Comparison of ENCODE assay signal across 8 cellular contexts in the genomic region with DNA sequence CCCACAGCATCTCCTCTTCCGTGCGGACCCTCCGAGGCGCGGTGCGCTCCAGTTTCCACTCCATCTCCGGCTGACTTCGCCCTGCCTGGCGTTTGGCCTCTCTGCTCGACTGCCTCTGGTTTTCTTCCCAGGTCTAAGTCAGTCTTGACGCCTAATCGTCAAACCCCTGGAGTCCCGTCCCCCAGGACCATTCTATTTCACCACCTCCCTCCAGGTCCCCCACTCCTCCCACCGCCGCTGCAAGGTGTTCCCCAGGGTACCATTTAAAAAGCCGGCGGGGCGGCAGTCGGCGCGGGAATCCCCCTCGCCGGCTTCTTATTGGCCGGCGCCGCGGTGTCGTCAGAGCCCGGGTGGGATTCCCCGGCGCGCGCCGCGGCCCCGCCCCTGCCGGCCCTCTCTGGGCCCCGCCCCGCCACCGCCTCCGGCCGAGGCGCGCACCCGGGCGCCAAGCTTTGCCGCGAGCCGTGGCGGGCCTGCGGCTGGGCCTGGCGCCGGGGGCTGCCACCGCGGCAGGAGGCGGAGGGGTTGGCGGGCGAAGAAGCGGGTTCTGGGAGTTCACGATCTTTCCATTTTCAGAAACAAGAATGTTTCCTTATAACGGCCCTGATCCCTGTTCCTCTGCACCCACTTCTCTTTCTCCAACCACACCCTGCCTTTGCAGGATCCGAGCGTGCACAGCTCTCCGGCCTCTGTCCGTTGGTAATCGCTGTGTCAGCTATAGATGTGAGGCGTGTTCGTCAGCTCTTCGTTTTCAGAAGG. TPM values are rescaled to one million over a fixed set of nuclear protein-coding genes. Genes with fewer than 3 reads are reported as not detected.
DNase-seq lines count a peak whose midpoint lies in the region; ATAC-seq, FAIRE-seq and TF ChIP-seq lines count a peak whose summit lies in the region.

A gene with protein sequence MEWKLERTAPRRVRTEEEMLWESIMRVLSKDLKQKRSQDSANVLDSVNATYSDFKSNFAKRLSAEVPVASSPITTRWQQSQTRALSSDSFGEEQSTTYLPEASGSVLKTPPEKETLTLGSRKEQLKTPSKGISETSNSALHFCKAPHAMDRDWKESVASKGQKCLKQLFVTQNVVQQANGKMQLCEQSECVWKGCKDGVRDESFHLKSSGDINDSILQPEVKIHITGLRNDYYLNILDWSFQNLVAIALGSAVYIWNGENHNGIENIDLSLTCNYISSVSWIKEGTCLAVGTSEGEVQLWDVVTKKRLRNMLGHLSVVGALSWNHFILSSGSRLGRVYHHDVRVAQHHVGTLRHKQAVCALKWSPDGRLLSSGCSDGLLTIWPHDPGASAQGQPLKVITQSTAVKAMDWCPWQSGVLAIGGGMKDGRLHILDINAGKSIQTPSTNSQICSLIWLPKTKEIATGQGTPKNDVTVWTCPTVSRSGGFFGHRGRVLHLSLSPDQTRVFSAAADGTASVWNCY (minus strand): TSS at position 241 of the 759 bp plus-strand sequence. CDS start 177 bp downstream, at position 64.

- H3K4me1 Mint-ChIP-seq in activated naive CD4-positive, alpha-beta T cell treated with anti-CD3 and anti-CD28 coated beads for 36 hours (ENCODE audit: low read depth): peaks cover 36% of the 10 kb centered on the region

- TF ChIP-seq POLR2A in H54 (IDR thresholded peaks at IDR 0.05; ENCODE audit: low read depth, low read length) (peak; percentile 60), tibial nerve (IDR thresholded peaks at IDR 0.05) (no peak)

- no peaks in the 10 kb centered on the region for H3K9me3 Mint-ChIP-seq in activated naive CD4-positive, alpha-beta T cell treated with anti-CD3 and anti-CD28 coated beads for 36 hours

- FAIRE-seq in H54 (lab: Jason Lieb, UNC): peak; percentile 82

- intact Hi-C loops in activated naive CD4-positive, alpha-beta T cell treated with anti-CD3 and anti-CD28 coated beads for 36 hours (cut with micrococcal nuclease): loop anchor here (1.0 to 10.0 kb wide), 17 partner anchors 24 to 1029 kb away; partner anchors contain the start of genes CCNO, GZMA, MCIDAS and PLPP1
- intact Hi-C loops in Right ventricle myocardium inferior (cut with DNase I): no loop called here

- 0 to 1% methylated on average over 39 to 65 of the region's 69 CpGs for WGBS in tibial nerve, 2 donors

- H3K27ac Mint-ChIP-seq in activated naive CD4-positive, alpha-beta T cell treated with anti-CD3 and anti-CD28 coated beads for 36 hours: no peak within 1 kb of the TSS

- H3K9me3 ChIP-seq in ES-I3 (ENCODE audit: control insufficient read depth, insufficient read depth, low read length) (no peaks in the 10 kb centered on the region), tibial nerve (no peaks in the 10 kb centered on the region)

- TF ChIP-seq EP300 in tibial nerve (IDR thresholded peaks at IDR 0.05): no peak

- DNase-seq in H54 (ENCODE audit: insufficient read length, low spot score) (peak; percentile 72), LNCaP clone FGC (ENCODE audit: low read depth) (no peak), SK-MEL-5 (ENCODE audit: low read depth, low spot score) (peak; percentile 73), Right ventricle myocardium inferior (ENCODE audit: missing footprints) (peak; percentile 87), pons (ENCODE audit: low spot score) (peak; percentile 25), tibial nerve (ENCODE audit: low spot score in 2 of 2) (peak; percentile 28 to 39)
- DNase-seq in activated naive CD4-positive, alpha-beta T cell treated with anti-CD3 and anti-CD28 coated beads for 36 hours: peak; percentile 70

- peak within 1 kb of the TSS; percentile 81 for H3K4me3 Mint-ChIP-seq in activated naive CD4-positive, alpha-beta T cell treated with anti-CD3 and anti-CD28 coated beads for 36 hours

- H3K36me3 ChIP-seq in ES-I3 (ENCODE audit: insufficient read depth, low read length) (no peaks in the 10 kb centered on the region), tibial nerve (no peaks in the 10 kb centered on the region)

- peak within 1 kb of the TSS; percentile 54; the same call in 1 of the 2 replicates for H3K9ac ChIP-seq in ES-I3 (ENCODE audit: low read depth, low read length)

- H3K4me1 ChIP-seq in ES-I3 (ENCODE audit: insufficient read depth, low read length): no peaks in the 10 kb centered on the region
- H3K4me1 ChIP-seq in tibial nerve: peaks cover 0 to 38% (median 18%) of the 10 kb centered on the region in 4 donors

- peak; percentile 95 for ATAC-seq in Right ventricle myocardium inferior

- CTCF ChIA-PET in activated naive CD4-positive, alpha-beta T cell treated with anti-CD3 and anti-CD28 coated beads for 36 hours (lab: Charles Lee): interaction anchor here (0.7 to 2.8 kb wide), 7 partner anchors 55 to 519 kb away, joined by 3 to 14 read pairs (median 5); partner anchors contain the start of genes CCNO and DHX29

- peak within 1 kb of the TSS; percentile 53 for H3K4me3 ChIP-seq in LNCaP clone FGC (ENCODE audit: low read depth, low read length)
- peak within 1 kb of the TSS; percentile 46 to 54 (median 48) for H3K4me3 ChIP-seq in tibial nerve

- in situ Hi-C loops in SK-MEL-5 (cut with HindIII; ENCODE audit: low pct_unique_long_range_greater_than_20kb, low sequenced_read_pairs): no loop called here

- H3K36me3 Mint-ChIP-seq in activated naive CD4-positive, alpha-beta T cell treated with anti-CD3 and anti-CD28 coated beads for 36 hours (ENCODE audit: low read depth): no peaks in the 10 kb centered on the region

- TF ChIP-seq CTCF in LNCaP clone FGC (IDR thresholded peaks at IDR 0.05; ENCODE audit: control insufficient read depth, extremely low read depth, insufficient read depth) (no peak), tibial nerve (IDR thresholded peaks at IDR 0.05) (no peak)

- H3K27me3 ChIP-seq in tibial nerve: peaks cover 0 to 48% of the 10 kb centered on the region in 2 donors

- H3K27me3 Mint-ChIP-seq in activated naive CD4-positive, alpha-beta T cell treated with anti-CD3 and anti-CD28 coated beads for 36 hours (ENCODE audit: low read depth): peaks cover 50% of the 10 kb centered on the region

- H3K27ac ChIP-seq in tibial nerve: peak within 1 kb of the TSS in 1 of 4 donors; percentile 62

RNA-seq across cellular contexts. Expression of the gene that starts here (rescaled TPM):
- 0.21 and 0.35 TPM in 2 replicates for total RNA-seq in SK-MEL-5 (2014; rRNA removed; shearing (Covaris generic))
- 0.02 and 0.09 TPM in 2 replicates for polyA plus RNA-seq in SK-MEL-5 (2015; cell fraction: cytosol; rRNA removed)
- polyA plus RNA-seq in SK-MEL-5 (2015; cell fraction: nucleus; rRNA removed): 0.74 and 1.0 TPM in 2 replicates
- not detected for total RNA-seq in activated naive CD4-positive, alpha-beta T cell treated with anti-CD3 and anti-CD28 coated beads for 36 hours
- total RNA-seq in Right ventricle myocardium inferior (not detected), tibial nerve (not detected)

Comparison
In these comparisons a context has a peak if more than half of its experiments do, and no peak if none do; other contexts are left out.
1. Peak in DNase-seq in activated naive CD4-positive, alpha-beta T cell treated with anti-CD3 and anti-CD28 coated beads for 36 hours; RNA of the gene not detected or under 1 TPM.
2. Peak in DNase-seq and ATAC-seq in Right ventricle myocardium inferior; RNA of the gene not detected or under 1 TPM.
3. Peak in DNase-seq and H3K4me3 ChIP-seq in tibial nerve; RNA of the gene not detected or under 1 TPM.